In genomic region chr6:149028767-149029405, GRCh38 we compare ENCODE assay signal across 9 cellular contexts.
A peak's percentile ranks its signal among the peaks of the same experiment; 100 is the strongest.
DNase-seq lines count a peak whose midpoint lies in the region; ATAC-seq, FAIRE-seq and TF ChIP-seq lines count a peak whose summit lies in the region.
"Had no signal": no experiment of that assay in that cellular context is flagged by ENCODE, and none has a peak within 500 bp of the region (broad histone marks: within the 10 kb centered on the region; RNA-seq: fewer than 3 reads in every experiment).

No MANE protein-coding gene starts in this region.

- H3K4me1 Mint-ChIP-seq in neural progenitor cell = peaks cover 20% of the 10 kb centered on the region

- H3K27ac Mint-ChIP-seq in neural progenitor cell = no peak overlapping the region
- H3K27ac Mint-ChIP-seq: activated naive CD8-positive, alpha-beta T cell had no signal

- H3K4me2 ChIP-seq in Karpas-422 (ENCODE audit: low read depth, low read length, poor library complexity, severe bottlenecking) = no peak overlapping the region
- H3K4me2 ChIP-seq in OCI-LY1 (ENCODE audit: low read length) = no peak overlapping the region
- no peak overlapping the region for H3K4me2 ChIP-seq in neural progenitor cell

- H3K4me1 ChIP-seq in Karpas-422 (ENCODE audit: low read length) (peaks cover 2% of the 10 kb centered on the region; the same call in 1 of the 2 replicates), OCI-LY1 (ENCODE audit: insufficient read depth, low read length, severe bottlenecking) (no peaks in the 10 kb centered on the region), neural progenitor cell (no peaks in the 10 kb centered on the region)

- H3K9ac ChIP-seq in Karpas-422 (ENCODE audit: low read length) = no peak overlapping the region
- no peak overlapping the region for H3K9ac ChIP-seq in OCI-LY1 (ENCODE audit: low read length)
- no peak overlapping the region for H3K9ac ChIP-seq in neural progenitor cell

- H3K9me2 ChIP-seq in Karpas-422 (replicated peaks; ENCODE audit: insufficient read depth, low read length) = no peaks in the 10 kb centered on the region
- H3K9me2 ChIP-seq in OCI-LY1 (ENCODE audit: low read depth, low read length) = no peaks in the 10 kb centered on the region

- no peak overlapping the region for H3K4me3 Mint-ChIP-seq in neural progenitor cell
- H3K4me3 Mint-ChIP-seq: activated naive CD8-positive, alpha-beta T cell had no signal

- peaks cover 2% of the 10 kb centered on the region for H3K27me3 Mint-ChIP-seq in neural progenitor cell (ENCODE audit: insufficient read depth, low read depth)
- H3K27me3 Mint-ChIP-seq: activated naive CD8-positive, alpha-beta T cell had no signal

- H3K27ac ChIP-seq in Karpas-422 (ENCODE audit: low read length) (no peak overlapping the region), OCI-LY1 (ENCODE audit: low read depth, low read length, poor library complexity, severe bottlenecking) (no peak overlapping the region), neural progenitor cell (no peak overlapping the region)

- DNase-seq in DMS79 (lab: John Stamatoyannopoulos, UW) (peak; percentile 64), Karpas-422 (peak; percentile 93), activated T-cell treated with anti-CD3 and anti-CD28 coated beads for 4 hours (peak; percentile 68), fibroblast of mammary gland (ENCODE audit: low read depth) (peak; percentile 95), neural progenitor cell (ENCODE audit: low spot score) (peak; percentile 88), urothelium cell line (ENCODE audit: low spot score) (peak; percentile 58)

- no peaks in the 10 kb centered on the region for H3K36me3 ChIP-seq in Karpas-422 (ENCODE audit: insufficient read depth, low read length)
- H3K36me3 ChIP-seq in OCI-LY1 (ENCODE audit: insufficient read depth, low read length) = no peaks in the 10 kb centered on the region
- no peaks in the 10 kb centered on the region for H3K36me3 ChIP-seq in neural progenitor cell

- H3K79me2 ChIP-seq in Karpas-422 (ENCODE audit: low read length) = no peaks in the 10 kb centered on the region
- H3K79me2 ChIP-seq in OCI-LY1 (ENCODE audit: insufficient read depth, low read length) = no peaks in the 10 kb centered on the region
- no peaks in the 10 kb centered on the region for H3K79me2 ChIP-seq in neural progenitor cell (ENCODE audit: low read depth)

- no peaks in the 10 kb centered on the region for H4K20me1 ChIP-seq in Karpas-422 (ENCODE audit: insufficient read depth, low read depth, low read length)
- H4K20me1 ChIP-seq in OCI-LY1 (ENCODE audit: insufficient read depth, low read length) = no peaks in the 10 kb centered on the region
- H4K20me1 ChIP-seq in neural progenitor cell (ENCODE audit: low read depth) = no peaks in the 10 kb centered on the region

- no peaks in the 10 kb centered on the region; the same call in 1 of the 2 replicates for H3K27me3 ChIP-seq in Karpas-422 (ENCODE audit: low read length)
- H3K27me3 ChIP-seq in OCI-LY1 (ENCODE audit: insufficient read depth, low read length) = no peaks in the 10 kb centered on the region; the same call in 1 of the 2 replicates
- no peaks in the 10 kb centered on the region for H3K27me3 ChIP-seq in neural progenitor cell

- peaks cover 3% of the 10 kb centered on the region for H3K9me3 Mint-ChIP-seq in neural progenitor cell

- no peak overlapping the region for H3K4me3 ChIP-seq in Karpas-422 (ENCODE audit: low read length)
- H3K4me3 ChIP-seq in OCI-LY1 (ENCODE audit: low read depth, low read length, poor library complexity, severe bottlenecking) = no peak overlapping the region
- H3K4me3 ChIP-seq in fibroblast of mammary gland (ENCODE audit: control insufficient read depth, low read depth, low read length) = no peak overlapping the region
- H3K4me3 ChIP-seq in neural progenitor cell = no peak overlapping the region

- no peak for ATAC-seq in HG02885 (IDR thresholded peaks at IDR 0.05; ENCODE audit: poor library complexity, unreplicated experiment)

- TF ChIP-seq CTCF in OCI-LY1 (IDR thresholded peaks at IDR 0.05; ENCODE audit: low read length) (peak; percentile 70), fibroblast of mammary gland (conservative IDR thresholded peaks at IDR 0.05; ENCODE audit: control insufficient read depth, insufficient read depth, low read depth, low read length) (peak; percentile 58), neural progenitor cell (IDR thresholded peaks at IDR 0.05) (peak; percentile 79)

- H2AFZ ChIP-seq in Karpas-422 (ENCODE audit: low read length) (no peak overlapping the region), OCI-LY1 (ENCODE audit: low read length) (no peak overlapping the region), neural progenitor cell (replicated peaks) (no peak overlapping the region)

- H3F3A ChIP-seq in OCI-LY1 (ENCODE audit: insufficient read depth, low read length) (no peaks in the 10 kb centered on the region), neural progenitor cell (ENCODE audit: low read depth) (peaks cover 2% of the 10 kb centered on the region)

- FAIRE-seq in urothelium cell line (lab: Jason Lieb, UNC) = no peak

- H3K9me3 ChIP-seq in Karpas-422 (ENCODE audit: low read length) (peaks cover 7% of the 10 kb centered on the region; the same call in 1 of the 2 replicates), OCI-LY1 (ENCODE audit: low read length) (0 out of 2 replicates have a peak, but pooled peaks cover 2% of the 10 kb centered on the region), neural progenitor cell (ENCODE audit: low read depth) (no peaks in the 10 kb centered on the region)

- H3K36me3 Mint-ChIP-seq in neural progenitor cell = peaks cover 8% of the 10 kb centered on the region
